In the genomic region with DNA sequence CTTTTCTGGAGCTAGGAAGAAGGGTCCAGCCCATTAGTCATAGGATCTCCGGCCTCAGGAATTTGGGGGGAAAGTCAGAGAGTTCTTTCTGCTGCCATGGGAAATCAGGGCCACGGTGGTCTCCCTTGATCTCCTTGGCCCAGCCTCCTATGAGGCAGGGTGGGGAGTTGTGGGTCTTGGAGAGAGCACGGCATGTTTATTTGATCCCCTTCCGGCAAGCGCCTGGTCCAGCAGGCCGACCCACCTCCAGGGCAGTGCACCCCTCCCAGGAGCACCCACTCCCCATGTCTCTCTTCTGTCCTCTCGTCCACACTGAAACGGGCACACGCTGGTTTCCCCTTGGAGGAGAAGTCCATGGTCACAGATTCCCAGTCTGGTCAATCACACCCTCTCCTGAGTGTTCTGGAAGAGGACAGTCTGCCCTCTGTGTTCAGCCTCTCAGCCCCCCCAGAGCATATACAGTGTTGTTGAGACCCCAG, we compare ENCODE assay signal across 20 cellular contexts.
DNase-seq lines count a peak whose midpoint lies in the region; ATAC-seq and TF ChIP-seq lines count a peak whose summit lies in the region.
"Had no signal": no experiment of that assay in that cellular context is flagged by ENCODE, and none has a peak within 500 bp of the region (broad histone marks: within the 10 kb centered on the region; RNA-seq: fewer than 3 reads in every experiment).

No MANE protein-coding gene starts in this region.

- H3K4me3 ChIP-seq in esophagus muscularis mucosa = no peak overlapping the region
- no peak overlapping the region for H3K4me3 ChIP-seq in vagina
- no peak overlapping the region for H3K4me3 ChIP-seq in MM.1S (ENCODE audit: low read length)
- H3K4me3 ChIP-seq: GM23338 had no signal

- no peaks in the 10 kb centered on the region for H3K4me1 Mint-ChIP-seq in osteocyte (ENCODE audit: unreplicated experiment)
- H3K4me1 Mint-ChIP-seq: CD8-positive, alpha-beta memory T cell had no signal

- no peak for TF ChIP-seq EP300 in esophagus muscularis mucosa (IDR thresholded peaks at IDR 0.05)

- no peak overlapping the region for H3K4me2 ChIP-seq in MM.1S (ENCODE audit: low read depth, low read length)
- H3K4me2 ChIP-seq: GM23338 had no signal

- intact Hi-C loops in cardiac septum (cut with DNase I) = no loop called here
- intact Hi-C loops in left cardiac atrium (cut with DNase I) = no loop called here
- intact Hi-C loops in esophagus muscularis mucosa (cut with DNase I) = no loop called here
- intact Hi-C loops in vagina (cut with DNase I) = no loop called here

- TF ChIP-seq CTCF in esophagus muscularis mucosa (IDR thresholded peaks at IDR 0.05) = no peak
- TF ChIP-seq CTCF in osteocyte (IDR thresholded peaks at IDR 0.05) = no peak
- no peak for TF ChIP-seq CTCF in vagina (IDR thresholded peaks at IDR 0.05)
- no peak for TF ChIP-seq CTCF in MM.1S (IDR thresholded peaks at IDR 0.05; ENCODE audit: low read length)

- peaks cover 0 to 8% (median 7%) of the 10 kb centered on the region in 4 donors for H3K4me1 ChIP-seq in esophagus muscularis mucosa
- H3K4me1 ChIP-seq in vagina = peaks cover 8% of the 10 kb centered on the region
- H3K4me1 ChIP-seq in MM.1S (ENCODE audit: low read length) = no peaks in the 10 kb centered on the region

- H3K79me2 ChIP-seq in MM.1S (ENCODE audit: low read length) = no peaks in the 10 kb centered on the region

- no peaks in the 10 kb centered on the region for H3K9me2 ChIP-seq in MM.1S (replicated peaks; ENCODE audit: insufficient read depth, low read length)

- peak; percentile 70 for DNase-seq in cardiac septum (ENCODE audit: low spot score)
- no peak for DNase-seq in left cardiac atrium
- DNase-seq in esophagus muscularis mucosa (ENCODE audit: extremely low spot score) = peak; percentile 80
- DNase-seq in osteocyte (ENCODE audit: extremely low spot score, unreplicated experiment) = peak; percentile 75
- peak; percentile 82 to 87 for DNase-seq in vagina (ENCODE audit: extremely low spot score in 2 of 2)
- DNase-seq in GF-D8 (lab: John Stamatoyannopoulos, UW) = no peak
- DNase-seq in stimulated activated naive CD8-positive, alpha-beta T cell treated with anti-CD3 and anti-CD28 coated beads, Interleukin-15, Interleukin-2, amounts not matched to agents 100 U/mL and 50 U/mL, for 24 hours = no peak
- DNase-seq in MM.1S = no peak
- DNase-seq: Calu3; CD8-positive, alpha-beta memory T cell; Kasumi-1; NCI-H1417; NCI-H187; NCI-H2107; NCI-H446 treated with DMSO at 0.1 percent for 48 hours; NCI-H526 treated with DMSO at 0.1 percent for 48 hours had no signal

- peaks cover 0 to 16% (median 0%) of the 10 kb centered on the region in 4 donors for H3K27me3 ChIP-seq in esophagus muscularis mucosa
- H3K27me3 ChIP-seq in vagina = no peaks in the 10 kb centered on the region
- no peaks in the 10 kb centered on the region for H3K27me3 ChIP-seq in MM.1S (replicated peaks; ENCODE audit: insufficient read depth, low read length)

- no peaks in the 10 kb centered on the region for H3K36me3 Mint-ChIP-seq in osteocyte (ENCODE audit: unreplicated experiment)
- H3K36me3 Mint-ChIP-seq: CD8-positive, alpha-beta memory T cell had no signal

- H3K9me3 Mint-ChIP-seq in osteocyte (ENCODE audit: unreplicated experiment) = peaks cover 4% of the 10 kb centered on the region

- 78% methylated on average over 8 of the region's 9 CpGs for WGBS in esophagus muscularis mucosa

- H2AFZ ChIP-seq in MM.1S (ENCODE audit: low read length) = no peak overlapping the region
- H2AFZ ChIP-seq: GM23338 had no signal

- H3K27ac ChIP-seq in esophagus muscularis mucosa (replicated peaks in 1 of 4) = no peak overlapping the region
- no peak overlapping the region for H3K27ac ChIP-seq in vagina
- no peak overlapping the region for H3K27ac ChIP-seq in MM.1S (ENCODE audit: low read length)
- H3K27ac ChIP-seq: C4-2B had no signal

- no peak overlapping the region for H3K9ac ChIP-seq in MM.1S (ENCODE audit: low read length)

- no peaks in the 10 kb centered on the region for H3K36me3 ChIP-seq in esophagus muscularis mucosa
- no peaks in the 10 kb centered on the region for H3K36me3 ChIP-seq in vagina
- no peaks in the 10 kb centered on the region for H3K36me3 ChIP-seq in MM.1S (replicated peaks; ENCODE audit: insufficient read depth, low read length)

- H3K9me3 ChIP-seq in esophagus muscularis mucosa = no peaks in the 10 kb centered on the region
- H3K9me3 ChIP-seq in vagina = no peaks in the 10 kb centered on the region
- no peaks in the 10 kb centered on the region for H3K9me3 ChIP-seq in MM.1S (replicated peaks; ENCODE audit: insufficient read depth, low read length)

- no peaks in the 10 kb centered on the region for H4K20me1 ChIP-seq in MM.1S (ENCODE audit: insufficient read depth, low read length)

- no peak for TF ChIP-seq POLR2A in esophagus muscularis mucosa (IDR thresholded peaks at IDR 0.05; ENCODE audit: low read depth)
- TF ChIP-seq POLR2A in vagina (IDR thresholded peaks at IDR 0.05) = no peak

- H3K4me3 Mint-ChIP-seq in osteocyte (ENCODE audit: unreplicated experiment) = no peak overlapping the region
- H3K4me3 Mint-ChIP-seq: CD8-positive, alpha-beta memory T cell; GM23338 had no signal

- ATAC-seq in left cardiac atrium = no peak
- no peak for ATAC-seq in stimulated activated naive CD8-positive, alpha-beta T cell treated with anti-CD3 and anti-CD28 coated beads, Interleukin-15, Interleukin-2, amounts not matched to agents 100 U/mL and 50 U/mL, for 24 hours
- ATAC-seq: GM23338, HCT116, Right ventricle myocardium inferior had no signal

- H3F3A ChIP-seq in MM.1S (ENCODE audit: insufficient read depth, low read length) = no peaks in the 10 kb centered on the region

- H3K27ac Mint-ChIP-seq in osteocyte (ENCODE audit: unreplicated experiment) = no peak overlapping the region
- H3K27ac Mint-ChIP-seq: GM23338 had no signal

- peaks cover 18% of the 10 kb centered on the region for H3K27me3 Mint-ChIP-seq in osteocyte (ENCODE audit: unreplicated experiment)

Comparison
In these comparisons a context has a peak if more than half of its experiments do, and no peak if none do; other contexts are left out.
1. DNase-seq: peak in cardiac septum (single experiment), esophagus muscularis mucosa (single experiment), osteocyte (single experiment) and vagina (2 of 2); none in left cardiac atrium (single experiment), GF-D8 (single experiment), stimulated activated naive CD8-positive, alpha-beta T cell treated with anti-CD3 and anti-CD28 coated beads, Interleukin-15, Interleukin-2, amounts not matched to agents 100 U/mL and 50 U/mL, for 24 hours (single experiment) and MM.1S (single experiment).